In genomic region chr3:134795776-134796312, GRCh38 we compare ENCODE assay signal across 8 cellular contexts. TPM values are rescaled to one million over a fixed set of nuclear protein-coding genes. Genes with fewer than 3 reads are reported as not detected.
DNase-seq lines count a peak whose midpoint lies in the region; ATAC-seq, FAIRE-seq and TF ChIP-seq lines count a peak whose summit lies in the region.

No MANE protein-coding gene starts in this region.

- intact Hi-C loops in activated CD4-positive, alpha-beta T cell treated with anti-CD3 and anti-CD28 coated beads for 36 hours (cut with DNase I, micrococcal nuclease), result loop anchor here in 1 of 2 experiments (1.0 to 5.0 kb wide), 6 partner anchors 42 to 1246 kb away; no protein-coding TSS in a partner anchor

- H3K9me3 ChIP-seq in astrocyte (ENCODE audit: insufficient read depth, low read depth, low read length), result no peaks in the 10 kb centered on the region
- no peaks in the 10 kb centered on the region for H3K9me3 ChIP-seq in thymus (ENCODE audit: control insufficient read depth)

- POLR2A ChIA-PET in activated CD4-positive, alpha-beta T cell treated with anti-CD3 and anti-CD28 coated beads for 36 hours (lab: Charles Lee), result no interaction called here

- peak overlapping the region; percentile 72 for H3K4me3 ChIP-seq in astrocyte (ENCODE audit: insufficient read depth, low read depth, low read length)
- peak overlapping the region; percentile 36 for H3K4me3 ChIP-seq in thymus (ENCODE audit: low read length)

- no peaks in the 10 kb centered on the region for H3K79me2 ChIP-seq in astrocyte (ENCODE audit: insufficient read depth, low read length)

- H4K20me1 ChIP-seq in astrocyte (ENCODE audit: insufficient read depth, low read length), result no peaks in the 10 kb centered on the region

- no peaks in the 10 kb centered on the region for H3K36me3 Mint-ChIP-seq in activated CD4-positive, alpha-beta T cell treated with anti-CD3 and anti-CD28 coated beads for 36 hours (ENCODE audit: low read depth)
- H3K36me3 Mint-ChIP-seq in astrocyte (ENCODE audit: low read depth, unreplicated experiment), result peaks cover 2% of the 10 kb centered on the region

- peaks cover 7% of the 10 kb centered on the region for H3K4me1 Mint-ChIP-seq in activated CD4-positive, alpha-beta T cell treated with anti-CD3 and anti-CD28 coated beads for 36 hours
- peaks cover 5% of the 10 kb centered on the region for H3K4me1 Mint-ChIP-seq in astrocyte (ENCODE audit: low read depth, unreplicated experiment)

- H3K36me3 ChIP-seq in astrocyte (ENCODE audit: insufficient read depth, low read length) (no peaks in the 10 kb centered on the region), thymus (ENCODE audit: control insufficient read depth, insufficient read depth) (no peaks in the 10 kb centered on the region)

- H3K27ac ChIP-seq in astrocyte (ENCODE audit: low read depth, low read length) (no peak overlapping the region), thymus (ENCODE audit: low read depth) (no peak overlapping the region)

- H3K4me2 ChIP-seq in astrocyte (ENCODE audit: low read length), result peak overlapping the region; percentile 100

- H3K4me3 Mint-ChIP-seq in activated CD4-positive, alpha-beta T cell treated with anti-CD3 and anti-CD28 coated beads for 36 hours, result peak overlapping the region; percentile 9
- H3K4me3 Mint-ChIP-seq in astrocyte (ENCODE audit: unreplicated experiment), result peak overlapping the region; percentile 94

- no peaks in the 10 kb centered on the region for H3K9me3 Mint-ChIP-seq in activated CD4-positive, alpha-beta T cell treated with anti-CD3 and anti-CD28 coated beads for 36 hours (ENCODE audit: low read depth)
- peaks cover 2% of the 10 kb centered on the region for H3K9me3 Mint-ChIP-seq in astrocyte (ENCODE audit: unreplicated experiment)

- no peak overlapping the region for H3K27ac Mint-ChIP-seq in activated CD4-positive, alpha-beta T cell treated with anti-CD3 and anti-CD28 coated beads for 36 hours
- H3K27ac Mint-ChIP-seq in astrocyte (ENCODE audit: unreplicated experiment), result no peak overlapping the region

- H3K4me1 ChIP-seq in astrocyte (ENCODE audit: insufficient read depth, low read length) (peaks cover 14% of the 10 kb centered on the region), thymus (ENCODE audit: control insufficient read depth, insufficient read depth, low read length) (peaks cover 3% of the 10 kb centered on the region)

- 2% methylated on average over 49 of the region's 49 CpGs for WGBS in thymus

- peaks cover 47% of the 10 kb centered on the region for H3K27me3 Mint-ChIP-seq in activated CD4-positive, alpha-beta T cell treated with anti-CD3 and anti-CD28 coated beads for 36 hours
- peaks cover 62% of the 10 kb centered on the region for H3K27me3 Mint-ChIP-seq in astrocyte (ENCODE audit: low read depth, unreplicated experiment)

- TF ChIP-seq CTCF in astrocyte (IDR thresholded peaks at IDR 0.05; ENCODE audit: insufficient read depth, low read depth, low read length), result no peak

- peaks cover 17% of the 10 kb centered on the region for H3K27me3 ChIP-seq in astrocyte (ENCODE audit: insufficient read depth, low read length)
- H3K27me3 ChIP-seq in thymus (ENCODE audit: control insufficient read depth, insufficient read depth), result peaks cover 42% of the 10 kb centered on the region

- peak overlapping the region; percentile 79 for H3K9ac ChIP-seq in astrocyte (ENCODE audit: low read length)

- peak overlapping the region; percentile 97 for H2AFZ ChIP-seq in astrocyte (ENCODE audit: low read depth, low read length)

- no peak for FAIRE-seq in astrocyte (lab: Jason Lieb, UNC)

- CTCF ChIA-PET in activated CD4-positive, alpha-beta T cell treated with anti-CD3 and anti-CD28 coated beads for 36 hours (lab: Charles Lee), result interaction anchor here (0.7 to 1.5 kb wide), 7 partner anchors 11 to 156 kb away, joined by 3 to 4 read pairs (median 3); no protein-coding TSS in a partner anchor

- DNase-seq in activated CD4-positive, alpha-beta T cell treated with anti-CD3 and anti-CD28 coated beads for 36 hours, result peak; percentile 22
- no peak for DNase-seq in activated CD4-positive, alpha-beta T cell treated with anti-CD3 and anti-CD28 coated beads, Interleukin-2, amount 50 U/mL, for 4 hours
- DNase-seq in astrocyte (ENCODE audit: low read depth) (peak; percentile 33), iris pigment epithelial cell (ENCODE audit: low read depth) (peak; percentile 43)

- ATAC-seq in activated CD4-positive, alpha-beta T cell treated with anti-CD3 and anti-CD28 coated beads for 36 hours, result no peak
- ATAC-seq in HG03175 (IDR thresholded peaks at IDR 0.05; ENCODE audit: unreplicated experiment), result peak; percentile 4
- ATAC-seq in GM18873 (IDR thresholded peaks at IDR 0.05; ENCODE audit: low FRiP score, unreplicated experiment), result no peak
- no peak for ATAC-seq in GM21390 (IDR thresholded peaks at IDR 0.05; ENCODE audit: unreplicated experiment)

RNA-seq across cellular contexts. Expression of gene EPHB1, which starts 0.8 kb away (rescaled TPM):
- under 1 TPM; 0.60 to 0.98 TPM for total RNA-seq in activated CD4-positive, alpha-beta T cell treated with anti-CD3 and anti-CD28 coated beads for 36 hours
- total RNA-seq in astrocyte, result 1.9 and 4.1 TPM in 2 replicates
- 0.46 TPM for polyA plus RNA-seq in thymus

Comparison
In these comparisons a context has a peak if more than half of its experiments do, and no peak if none do; other contexts are left out.
1. DNase-seq: peak in activated CD4-positive, alpha-beta T cell treated with anti-CD3 and anti-CD28 coated beads for 36 hours (single experiment), astrocyte (single experiment) and iris pigment epithelial cell (single experiment); none in activated CD4-positive, alpha-beta T cell treated with anti-CD3 and anti-CD28 coated beads, Interleukin-2, amount 50 U/mL, for 4 hours (0 of 2).